In genomic region chr2:180205616-180206271, GRCh38 we compare ENCODE assay signal across 1 cellular context.
TF ChIP-seq lines count a peak whose summit lies in the region.

No MANE protein-coding gene starts in this region.

TF ChIP-seq in H1, 55 proteins besides CTCF, POLR2A, EP300 and RAD21 (continued from another document):
- TF ChIP-seq GTF2F1 (IDR thresholded peaks at IDR 0.05; ENCODE audit: borderline replicate concordance, low read depth, low read length) (no peak), RBBP5 (IDR thresholded peaks at IDR 0.05; ENCODE audit: borderline replicate concordance, low read depth, low read length) (no peak), YY1 (IDR thresholded peaks at IDR 0.05; ENCODE audit: low read depth, low read length) (no peak), MAX (IDR thresholded peaks at IDR 0.05) (no peak), CHD1 (IDR thresholded peaks at IDR 0.05; ENCODE audit: low read depth, low read length) (no peak), JUN (IDR thresholded peaks at IDR 0.05; ENCODE audit: low read depth, low read length) (no peak), EZH2 (IDR thresholded peaks at IDR 0.05; ENCODE audit: low read depth, low read length, severe bottlenecking) (no peak), NRF1 (IDR thresholded peaks at IDR 0.05; ENCODE audit: low read depth, low read length) (no peak), SIRT6 (IDR thresholded peaks at IDR 0.05; ENCODE audit: low read length) (no peak), TCF12 (IDR thresholded peaks at IDR 0.05; ENCODE audit: low read depth, low read length) (no peak), USF2 (IDR thresholded peaks at IDR 0.05; ENCODE audit: low read length) (no peak), KDM1A (IDR thresholded peaks at IDR 0.05; ENCODE audit: borderline replicate concordance, low read length) (no peak), TEAD4 (IDR thresholded peaks at IDR 0.05; ENCODE audit: low read depth, low read length) (no peak), CHD2 (IDR thresholded peaks at IDR 0.05; ENCODE audit: low read length) (no peak), KDM4A (IDR thresholded peaks at IDR 0.05; ENCODE audit: low read depth, low read length, severe bottlenecking) (no peak), BRCA1 (IDR thresholded peaks at IDR 0.05; ENCODE audit: low read depth, low read length) (no peak)
